Comparison of ENCODE assay signal across 8 cellular contexts in genomic region chr17:36937961-36938565, GRCh38. TPM values are rescaled to one million over a fixed set of nuclear protein-coding genes. Genes with fewer than 3 reads are reported as not detected.
DNase-seq lines count a peak whose midpoint lies in the region; ATAC-seq, FAIRE-seq and TF ChIP-seq lines count a peak whose summit lies in the region.

No MANE protein-coding gene starts in this region.

- no peak overlapping the region for H3K27ac ChIP-seq in keratinocyte (ENCODE audit: control insufficient read depth, insufficient read depth, low read length)

- H4K20me1 ChIP-seq in keratinocyte (ENCODE audit: control insufficient read depth, extremely low read depth, insufficient read depth, low read length) = peaks cover 4% of the 10 kb centered on the region

- no peak overlapping the region for H2AFZ ChIP-seq in keratinocyte (ENCODE audit: control insufficient read depth, low read length)

- no peak for FAIRE-seq in keratinocyte (lab: Jason Lieb, UNC)

- H3K9me3 ChIP-seq in keratinocyte (ENCODE audit: control insufficient read depth, low read depth, low read length) = no peaks in the 10 kb centered on the region

- H3K4me3 Mint-ChIP-seq in activated T-helper 17 cell treated with anti-CD3 and anti-CD28 coated beads, Interleukin-2, amount 50 U/mL, for 72 hours = peak overlapping the region; percentile 77

- DNase-seq in ACHN (peak; percentile 64), GM10266 (ENCODE audit: extremely low spot score) (peak; percentile 67), keratinocyte (ENCODE audit: low read depth, low spot score) (no peak), LoVo (ENCODE audit: low spot score) (no peak), NCI-H82 (lab: John Stamatoyannopoulos, UW) (no peak), NCI-H128 (lab: John Stamatoyannopoulos, UW; ENCODE audit: unreplicated experiment) (no peak)

- TF ChIP-seq CTCF in GM10266 (IDR thresholded peaks at IDR 0.05; ENCODE audit: control insufficient read depth, insufficient read depth, low read depth, missing control alignments) = no peak
- no peak for TF ChIP-seq CTCF in keratinocyte (optimal IDR thresholded peaks at IDR 0.05 in 1 of 3, IDR thresholded peaks at IDR 0.05 in 1 of 3, conservative IDR thresholded peaks at IDR 0.05 in 1 of 3; ENCODE audit: extremely low read depth in 1 of 3, insufficient read depth in 2 of 3, low read length in 3 of 3)

- no peaks in the 10 kb centered on the region for H3K9me3 Mint-ChIP-seq in activated T-helper 17 cell treated with anti-CD3 and anti-CD28 coated beads, Interleukin-2, amount 50 U/mL, for 72 hours

- H3K4me2 ChIP-seq in keratinocyte (ENCODE audit: control insufficient read depth, extremely low read depth, insufficient read depth, low read depth, low read length) = peak overlapping the region; percentile 67

- peaks cover 56% of the 10 kb centered on the region for H3K27me3 Mint-ChIP-seq in activated T-helper 17 cell treated with anti-CD3 and anti-CD28 coated beads, Interleukin-2, amount 50 U/mL, for 72 hours

- H3K36me3 ChIP-seq in keratinocyte (ENCODE audit: control insufficient read depth in 2 of 2, extremely low read depth in 1 of 2, insufficient read depth in 2 of 2, low read length in 2 of 2) = no peaks in the 10 kb centered on the region

- H3K9ac ChIP-seq in keratinocyte (ENCODE audit: control insufficient read depth, extremely low read depth, insufficient read depth, low read length) = peak overlapping the region; percentile 44

- ATAC-seq in activated T-helper 17 cell treated with anti-CD3 and anti-CD28 coated beads, Interleukin-2, amount 50 U/mL, for 72 hours (replicated peaks) = peak; percentile 59
- ATAC-seq in GM21825 (IDR thresholded peaks at IDR 0.05; ENCODE audit: unreplicated experiment) = no peak

- peaks cover 99% of the 10 kb centered on the region for H3K27me3 ChIP-seq in keratinocyte (ENCODE audit: control insufficient read depth, extremely low read depth, insufficient read depth, low read length)

- H3K4me3 ChIP-seq in keratinocyte (ENCODE audit: control insufficient read depth in 2 of 3, extremely low read depth in 1 of 3, insufficient read depth in 2 of 3, low read depth in 1 of 3, low read length in 3 of 3) = peak overlapping the region; percentile 36 to 66 (median 64)

- H3K4me1 ChIP-seq in keratinocyte (ENCODE audit: control insufficient read depth, extremely low read depth, insufficient read depth, low read length) = peaks cover 55% of the 10 kb centered on the region

- no peaks in the 10 kb centered on the region for H3K9me1 ChIP-seq in keratinocyte (ENCODE audit: control insufficient read depth, extremely low read depth, insufficient read depth, low read length)

- H3K27ac Mint-ChIP-seq in activated T-helper 17 cell treated with anti-CD3 and anti-CD28 coated beads, Interleukin-2, amount 50 U/mL, for 72 hours = peak overlapping the region; percentile 20

- H3K4me1 Mint-ChIP-seq in activated T-helper 17 cell treated with anti-CD3 and anti-CD28 coated beads, Interleukin-2, amount 50 U/mL, for 72 hours = peaks cover 27% of the 10 kb centered on the region

- in situ Hi-C loops in ACHN (cut with HindIII; ENCODE audit: low pct_ligation_motif_present, low pct_unique_long_range_greater_than_20kb, low sequenced_read_pairs) = no loop called here

- peaks cover 6% of the 10 kb centered on the region for H3K79me2 ChIP-seq in keratinocyte (ENCODE audit: control insufficient read depth, insufficient read depth, low read length)

- dilution Hi-C loops in keratinocyte (cut with MboI; ENCODE audit: extremely low pct_ligation_motif_present, low sequenced_read_pairs) = no loop called here

- peaks cover 15% of the 10 kb centered on the region for H3K36me3 Mint-ChIP-seq in activated T-helper 17 cell treated with anti-CD3 and anti-CD28 coated beads, Interleukin-2, amount 50 U/mL, for 72 hours (ENCODE audit: low read depth)

RNA-seq across cellular contexts. Expression of gene LHX1, which starts 0.8 kb away (rescaled TPM):
- under 1 TPM; 0.11 TPM for total RNA-seq in activated T-helper 17 cell treated with anti-CD3 and anti-CD28 coated beads, Interleukin-2, amount 50 U/mL, for 72 hours
- polyA plus RNA-seq in keratinocyte = 0.21 to 1.5 TPM (median 0.35 TPM) in 3 replicates
- not detected for polyA plus RNA-seq in keratinocyte (2011; ENCODE audit: low read depth)
- polyA plus RNA-seq in keratinocyte (2011; cell fraction: cytosol; rRNA removed) = 0.23 and 0.31 TPM in 2 replicates
- 0.40 and 0.98 TPM in 2 replicates for polyA plus RNA-seq in keratinocyte (2011; cell fraction: nucleus; rRNA removed)
- polyA plus RNA-seq in keratinocyte (2012; ENCODE audit: low replicate concordance) = 0.14 and 3.3 TPM in 2 replicates
- polyA minus RNA-seq in keratinocyte = 0.07 to 0.46 TPM (median 0.45 TPM) in 3 replicates
- polyA minus RNA-seq in keratinocyte (2011; cell fraction: cytosol; rRNA and poly(A)+ RNA removed) = not detected
- 0.31 and 1.1 TPM in 2 replicates for polyA minus RNA-seq in keratinocyte (2011; cell fraction: nucleus; rRNA and poly(A)+ RNA removed)

RNA-seq across cellular contexts. Expression of gene AATF, which starts 10.7 kb away (rescaled TPM):
- 10 to 100 TPM; 65.5 to 96.5 TPM for total RNA-seq in activated T-helper 17 cell treated with anti-CD3 and anti-CD28 coated beads, Interleukin-2, amount 50 U/mL, for 72 hours
- 15.7 to 31.0 TPM (median 30.4 TPM) in 3 replicates for polyA plus RNA-seq in keratinocyte
- 130 TPM for polyA plus RNA-seq in keratinocyte (2011; ENCODE audit: low read depth)
- polyA plus RNA-seq in keratinocyte (2011; cell fraction: cytosol; rRNA removed) = 27.0 and 28.5 TPM in 2 replicates
- 32.1 and 37.4 TPM in 2 replicates for polyA plus RNA-seq in keratinocyte (2011; cell fraction: nucleus; rRNA removed)
- polyA plus RNA-seq in keratinocyte (2012; ENCODE audit: low replicate concordance) = 40.3 and 58.4 TPM in 2 replicates
- polyA minus RNA-seq in keratinocyte = 16.7 to 58.6 TPM (median 25.7 TPM) in 3 replicates
- polyA minus RNA-seq in keratinocyte (2011; cell fraction: cytosol; rRNA and poly(A)+ RNA removed) = 14.8 TPM
- 10.7 and 13.7 TPM in 2 replicates for polyA minus RNA-seq in keratinocyte (2011; cell fraction: nucleus; rRNA and poly(A)+ RNA removed)

Comparison
In these comparisons a context has a peak if more than half of its experiments do, and no peak if none do; other contexts are left out.
1. DNase-seq: peak in ACHN (single experiment) and GM10266 (single experiment); none in keratinocyte (single experiment), LoVo (single experiment), NCI-H82 (single experiment) and NCI-H128 (single experiment).